In genomic region chr11:83008581-83008923, GRCh38 we compare ENCODE assay signal across 11 cellular contexts.
A peak's percentile ranks its signal among the peaks of the same experiment; 100 is the strongest.
DNase-seq lines count a peak whose midpoint lies in the region; ATAC-seq, FAIRE-seq and TF ChIP-seq lines count a peak whose summit lies in the region.
"Had no signal": no experiment of that assay in that cellular context is flagged by ENCODE, and none has a peak within 500 bp of the region (broad histone marks: within the 10 kb centered on the region; RNA-seq: fewer than 3 reads in every experiment).

No MANE protein-coding gene starts in this region.

- no peak overlapping the region for H3K9ac ChIP-seq in astrocyte (ENCODE audit: low read length)

- H3K4me2 ChIP-seq in astrocyte (ENCODE audit: low read length) (peak overlapping the region; percentile 54), hepatocyte (no peak overlapping the region)

- H3K4me1 Mint-ChIP-seq in astrocyte (ENCODE audit: low read depth, unreplicated experiment): peaks cover 47% of the 10 kb centered on the region

- H3K4me3 ChIP-seq in heart left ventricle (no peak overlapping the region), astrocyte (ENCODE audit: insufficient read depth, low read depth, low read length) (no peak overlapping the region), hepatocyte (no peak overlapping the region), upper lobe of left lung (no peak overlapping the region)
- H3K4me3 ChIP-seq: lung had no signal

- no peak for TF ChIP-seq CTCF in heart left ventricle (IDR thresholded peaks at IDR 0.05)
- no peak for TF ChIP-seq CTCF in astrocyte (IDR thresholded peaks at IDR 0.05; ENCODE audit: insufficient read depth, low read depth, low read length)
- no peak for TF ChIP-seq CTCF in hepatocyte (IDR thresholded peaks at IDR 0.05; ENCODE audit: poor library complexity)
- no peak for TF ChIP-seq CTCF in upper lobe of left lung (IDR thresholded peaks at IDR 0.05)

- no peak for ATAC-seq in heart left ventricle
- peak in 1 of 2 donors; percentile 62 for ATAC-seq in upper lobe of left lung (ENCODE audit: low FRiP score in 2 of 2)

- H3K27me3 ChIP-seq in heart left ventricle (no peaks in the 10 kb centered on the region), astrocyte (ENCODE audit: insufficient read depth, low read length) (no peaks in the 10 kb centered on the region), hepatocyte (no peaks in the 10 kb centered on the region), upper lobe of left lung (no peaks in the 10 kb centered on the region)

- peaks cover 34% of the 10 kb centered on the region for H3K79me2 ChIP-seq in astrocyte (ENCODE audit: insufficient read depth, low read length)
- no peaks in the 10 kb centered on the region for H3K79me2 ChIP-seq in hepatocyte

- H4K20me1 ChIP-seq in astrocyte (ENCODE audit: insufficient read depth, low read length) (peaks cover 12% of the 10 kb centered on the region), hepatocyte (ENCODE audit: insufficient read depth, poor library complexity, severe bottlenecking) (no peaks in the 10 kb centered on the region)

- peak overlapping the region in 10 of 12 donors; percentile 36 to 78 (median 69) for H3K27ac ChIP-seq in heart left ventricle
- no peak overlapping the region for H3K27ac ChIP-seq in astrocyte (ENCODE audit: low read depth, low read length)
- peak overlapping the region; percentile 61 for H3K27ac ChIP-seq in hepatocyte
- H3K27ac ChIP-seq in upper lobe of left lung: peak overlapping the region; percentile 22 to 74 (median 44)
- H3K27ac ChIP-seq: RWPE1 had no signal

- H3K36me3 ChIP-seq in heart left ventricle: no peaks in the 10 kb centered on the region
- H3K36me3 ChIP-seq in astrocyte (ENCODE audit: insufficient read depth, low read length): no peaks in the 10 kb centered on the region
- H3K36me3 ChIP-seq in hepatocyte (replicated peaks; ENCODE audit: insufficient read depth, low read depth): no peaks in the 10 kb centered on the region
- H3K36me3 ChIP-seq in upper lobe of left lung: no peaks in the 10 kb centered on the region

- no peaks in the 10 kb centered on the region for H3K27me3 Mint-ChIP-seq in astrocyte (ENCODE audit: low read depth, unreplicated experiment)

- H3K9me3 Mint-ChIP-seq in astrocyte (ENCODE audit: unreplicated experiment): no peaks in the 10 kb centered on the region
- H3K9me3 Mint-ChIP-seq: activated naive CD4-positive, alpha-beta T cell treated with anti-CD3 and anti-CD28 coated beads for 36 hours had no signal

- peaks cover 7 to 63% (median 45%) of the 10 kb centered on the region in 12 donors for H3K4me1 ChIP-seq in heart left ventricle
- H3K4me1 ChIP-seq in astrocyte (ENCODE audit: insufficient read depth, low read length): peaks cover 34% of the 10 kb centered on the region
- H3K4me1 ChIP-seq in hepatocyte (ENCODE audit: insufficient read depth): peaks cover 12% of the 10 kb centered on the region
- H3K4me1 ChIP-seq in upper lobe of left lung: peaks cover 14 to 32% (median 26%) of the 10 kb centered on the region in 4 donors

- no peak for TF ChIP-seq POLR2A in heart left ventricle (IDR thresholded peaks at IDR 0.05)
- no peak for TF ChIP-seq POLR2A in upper lobe of left lung (IDR thresholded peaks at IDR 0.05)

- TF ChIP-seq EP300 in upper lobe of left lung (IDR thresholded peaks at IDR 0.05): no peak

- H3K9me3 ChIP-seq in heart left ventricle: no peaks in the 10 kb centered on the region
- H3K9me3 ChIP-seq in astrocyte (ENCODE audit: insufficient read depth, low read depth, low read length): no peaks in the 10 kb centered on the region
- no peaks in the 10 kb centered on the region for H3K9me3 ChIP-seq in hepatocyte (ENCODE audit: low read depth)
- no peaks in the 10 kb centered on the region for H3K9me3 ChIP-seq in upper lobe of left lung

- no peak for FAIRE-seq in astrocyte (lab: Jason Lieb, UNC)

- no peaks in the 10 kb centered on the region for H3K9me2 ChIP-seq in hepatocyte (replicated peaks; ENCODE audit: insufficient read depth)

- no peak overlapping the region for H3K4me3 Mint-ChIP-seq in astrocyte (ENCODE audit: unreplicated experiment)
- H3K4me3 Mint-ChIP-seq: activated naive CD4-positive, alpha-beta T cell treated with anti-CD3 and anti-CD28 coated beads for 36 hours had no signal

- intact Hi-C loops in heart left ventricle (cut with DNase I) (loop anchor here in 5 of 10 donors (5.0 to 10.0 kb wide), 3 partner anchors 44 to 156 kb away; partner anchors contain the start of gene RAB30 (in 4 of the 5)), cardiac septum (cut with DNase I) (loop anchor here (2.0 kb wide), 1 partner anchor 64 kb away; no protein-coding TSS in a partner anchor)

- H2AFZ ChIP-seq in astrocyte (ENCODE audit: low read depth, low read length) (no peak overlapping the region), hepatocyte (no peak overlapping the region)

- no peaks in the 10 kb centered on the region for H3K36me3 Mint-ChIP-seq in astrocyte (ENCODE audit: low read depth, unreplicated experiment)

- peak overlapping the region; percentile 28 for H3K27ac Mint-ChIP-seq in astrocyte (ENCODE audit: unreplicated experiment)
- H3K27ac Mint-ChIP-seq: activated naive CD4-positive, alpha-beta T cell treated with anti-CD3 and anti-CD28 coated beads for 36 hours had no signal

- 95 to 100% (median 95%) methylated on average over 2 of the region's 2 CpGs for WGBS in heart left ventricle, 4 donors
- 93% methylated on average over 2 of the region's 2 CpGs for WGBS in hepatocyte (ENCODE audit: low lambda C conversion rate, missing lambda C conversion rate)
- 93 to 100% methylated on average over 2 of the region's 2 CpGs for WGBS in upper lobe of left lung, 2 donors

- DNase-seq in heart left ventricle (no peak), cardiac septum (ENCODE audit: low spot score) (no peak), astrocyte (ENCODE audit: low read depth) (peak; percentile 66), hepatocyte (ENCODE audit: low spot score) (no peak), upper lobe of left lung (no peak), NCI-H1436 (lab: John Stamatoyannopoulos, UW) (no peak), dedifferentiated amniotic fluid mesenchymal stem cell (ENCODE audit: extremely low spot score) (no peak), COR-L47 (lab: John Stamatoyannopoulos, UW) (no peak)
- DNase-seq: activated naive CD4-positive, alpha-beta T cell treated with anti-CD3 and anti-CD28 coated beads for 36 hours had no signal
